Comparison of ENCODE assay signal across 8 cellular contexts in genomic region chr20:35700625-35701148, GRCh38. TPM values are rescaled to one million over a fixed set of nuclear protein-coding genes. Genes with fewer than 3 reads are reported as not detected.
DNase-seq lines count a peak whose midpoint lies in the region; ATAC-seq and TF ChIP-seq lines count a peak whose summit lies in the region.

No MANE protein-coding gene starts in this region.

- intact Hi-C loops in esophagus squamous epithelium (cut with DNase I) (no loop called here), stomach (cut with DNase I; ENCODE audit: low total_unique reads) (no loop called here), colonic mucosa (cut with DNase I) (loop anchor here (10.0 kb wide), 1 partner anchor 236 kb away; no protein-coding TSS in a partner anchor)

- ATAC-seq in T-cell (replicated peaks in 1 of 4) (no peak), HG03439 (IDR thresholded peaks at IDR 0.05; ENCODE audit: unreplicated experiment) (no peak)

- H3K4me1 ChIP-seq in esophagus squamous epithelium (peaks cover 14 to 42% (median 21%) of the 10 kb centered on the region in 3 donors), stomach (peaks cover 22 to 65% (median 44%) of the 10 kb centered on the region in 4 donors), colonic mucosa (no peaks in the 10 kb centered on the region)

- no peak for TF ChIP-seq CTCF in esophagus squamous epithelium (IDR thresholded peaks at IDR 0.05)
- TF ChIP-seq CTCF in stomach (IDR thresholded peaks at IDR 0.05) = no peak
- no peak for TF ChIP-seq CTCF in colonic mucosa (IDR thresholded peaks at IDR 0.05)

- H3K27me3 ChIP-seq in esophagus squamous epithelium (no peaks in the 10 kb centered on the region), stomach (no peaks in the 10 kb centered on the region), colonic mucosa (no peaks in the 10 kb centered on the region)

- CTCF ChIA-PET in T-cell (lab: Charles Lee) = interaction anchor here in 1 of 2 donors (0.5 to 2.4 kb wide), 3 partner anchors 11 to 96 kb away, joined by 3 to 13 read pairs (median 3); partner anchors contain the start of gene RBM39

- peak overlapping the region; percentile 98 for H3K4me3 Mint-ChIP-seq in activated T-cell treated with anti-CD3 and anti-CD28 coated beads, Interleukin-2, amount 50 U/mL, for 24 hours
- H3K4me3 Mint-ChIP-seq in T-cell = peak overlapping the region; percentile 87 to 100 (median 89)

- peaks cover 89% of the 10 kb centered on the region for H3K36me3 Mint-ChIP-seq in activated T-cell treated with anti-CD3 and anti-CD28 coated beads, Interleukin-2, amount 50 U/mL, for 24 hours (ENCODE audit: low read depth)
- peaks cover 41% of the 10 kb centered on the region for H3K36me3 Mint-ChIP-seq in T-cell

- no peaks in the 10 kb centered on the region for H3K9me3 ChIP-seq in esophagus squamous epithelium
- no peaks in the 10 kb centered on the region for H3K9me3 ChIP-seq in stomach
- H3K9me3 ChIP-seq in colonic mucosa = no peaks in the 10 kb centered on the region

- H3K27ac ChIP-seq in esophagus squamous epithelium (peak overlapping the region in 3 of 4 donors; percentile 96 to 98 (median 96)), stomach (peak overlapping the region in 3 of 5 donors; percentile 91 to 94 (median 92)), colonic mucosa (no peak overlapping the region)

- no peaks in the 10 kb centered on the region for H3K9me3 Mint-ChIP-seq in activated T-cell treated with anti-CD3 and anti-CD28 coated beads, Interleukin-2, amount 50 U/mL, for 24 hours
- H3K9me3 Mint-ChIP-seq in T-cell = no peaks in the 10 kb centered on the region

- POLR2A ChIA-PET in T-cell (lab: Charles Lee) = interaction anchor here (0.5 to 2.0 kb wide), 7 partner anchors 9 to 168 kb away, joined by 3 to 10 read pairs (median 4); no protein-coding TSS in a partner anchor

- no peaks in the 10 kb centered on the region for H3K27me3 Mint-ChIP-seq in activated T-cell treated with anti-CD3 and anti-CD28 coated beads, Interleukin-2, amount 50 U/mL, for 24 hours
- no peaks in the 10 kb centered on the region for H3K27me3 Mint-ChIP-seq in T-cell

- H3K36me3 ChIP-seq in esophagus squamous epithelium (peaks cover 19 to 64% (median 28%) of the 10 kb centered on the region in 3 donors), stomach (peaks cover 31 to 59% (median 55%) of the 10 kb centered on the region in 4 donors), colonic mucosa (peaks cover 17% of the 10 kb centered on the region)

- H3K9ac ChIP-seq in colonic mucosa (ENCODE audit: low read depth in 2 of 2, low read length in 2 of 2) = peak overlapping the region in 1 of 2 donors; percentile 96

- H3K4me3 ChIP-seq in esophagus squamous epithelium (peak overlapping the region in 1 of 4 donors; percentile 85), stomach (peak overlapping the region in 1 of 4 donors; percentile 85), colonic mucosa (no peak overlapping the region)

- H3K27ac Mint-ChIP-seq in activated T-cell treated with anti-CD3 and anti-CD28 coated beads, Interleukin-2, amount 50 U/mL, for 24 hours = peak overlapping the region; percentile 99
- H3K27ac Mint-ChIP-seq in T-cell = peak overlapping the region; percentile 89 to 93

- TF ChIP-seq POLR2A in esophagus squamous epithelium (IDR thresholded peaks at IDR 0.05) (no peak), stomach (IDR thresholded peaks at IDR 0.05) (no peak)

- peak; percentile 22 for DNase-seq in activated T-cell treated with anti-CD3 and anti-CD28 coated beads, Interleukin-2, amount 50 U/mL, for 24 hours
- DNase-seq in activated T-cell treated with anti-CD3 and anti-CD28 coated beads, Interleukin-2, amount 50 U/mL, for 1 hour = no peak
- DNase-seq in T-cell (no peak), esophagus squamous epithelium (lab: John Stamatoyannopoulos, UW) (no peak), stomach (peak; percentile 18), colonic mucosa (no peak), NCI-H446 treated with DMSO at 0.1 percent for 48 hours (lab: John Stamatoyannopoulos, UW) (no peak)

- no peak for TF ChIP-seq EP300 in stomach (IDR thresholded peaks at IDR 0.05)

- 83 to 90% methylated on average over 7 of the region's 7 CpGs for WGBS in esophagus squamous epithelium, 2 donors
- WGBS in stomach, 5 donors = 91 to 95% (median 93%) methylated on average over 7 of the region's 7 CpGs

- peaks cover 59% of the 10 kb centered on the region for H3K4me1 Mint-ChIP-seq in activated T-cell treated with anti-CD3 and anti-CD28 coated beads, Interleukin-2, amount 50 U/mL, for 24 hours (ENCODE audit: low read depth)
- peaks cover 48 to 59% (median 59%) of the 10 kb centered on the region in 3 donors for H3K4me1 Mint-ChIP-seq in T-cell

RNA-seq across cellular contexts. Expression of gene ROMO1, which starts 1.5 kb away (rescaled TPM):
- total RNA-seq in T-cell (10 to 100 TPM; 38.4 to 79.7 (median 62.5) TPM), esophagus squamous epithelium (100 to 1,000 TPM; 178 to 290 (median 228) TPM), stomach (100 to 1,000 TPM; 101 to 629 (median 179) TPM), colonic mucosa (100 to 1,000 TPM; 189 to 268 TPM)
- 100 to 1,000 TPM; 462 to 651 (median 513) TPM for polyA plus RNA-seq in stomach

RNA-seq across cellular contexts. Expression of gene NFS1, which starts 1.5 kb away (rescaled TPM):
- total RNA-seq in T-cell (10 to 100 TPM; 17.7 to 33.5 (median 31.2) TPM), esophagus squamous epithelium (10 to 100 TPM; 16.4 to 39.9 (median 24.2) TPM), stomach (10 to 100 TPM in 4 of 5 donors, under 1 TPM in 1; 0.58 to 54.2 (median 25.4) TPM), colonic mucosa (10 to 100 TPM; 42.0 to 45.1 TPM)
- 10 to 100 TPM; 22.0 to 27.6 (median 22.8) TPM for polyA plus RNA-seq in stomach

RNA-seq across cellular contexts. Expression of gene CPNE1, which starts 36.0 kb away (rescaled TPM):
- total RNA-seq in T-cell (100 to 1,000 TPM; 284 to 408 (median 324) TPM), esophagus squamous epithelium (10 to 100 TPM; 47.3 to 98.2 (median 75.9) TPM), stomach (100 to 1,000 TPM in 2 of 5 donors, 10 to 100 TPM in 3; 67.9 to 172 (median 98.0) TPM), colonic mucosa (100 to 1,000 TPM; 137 to 152 TPM)
- polyA plus RNA-seq in stomach = 100 to 1,000 TPM in 2 of 3 donors, 10 to 100 TPM in 1; 83.6 to 137 (median 117) TPM

RNA-seq across cellular contexts. Expression of gene RBM12, which starts 36.0 kb away (rescaled TPM):
- total RNA-seq in T-cell = 100 to 1,000 TPM in 3 of 5 donors, 10 to 100 TPM in 2; 89.5 to 113 (median 109) TPM
- 10 to 100 TPM; 14.2 to 35.5 (median 30.0) TPM for total RNA-seq in esophagus squamous epithelium
- 100 to 1,000 TPM in 1 of 5 donors, 10 to 100 TPM in 4; 16.2 to 147 (median 47.7) TPM for total RNA-seq in stomach
- 10 to 100 TPM in 1 of 3 donors, 1 to 10 TPM in 2; 7.9 to 13.3 (median 9.6) TPM for polyA plus RNA-seq in stomach
- 10 to 100 TPM; 63.8 to 74.5 TPM for total RNA-seq in colonic mucosa

RNA-seq across cellular contexts. Expression of gene RBM39, which starts 41.4 kb away (rescaled TPM):
- total RNA-seq in T-cell = 100 to 1,000 TPM; 482 to 966 (median 536) TPM
- 100 to 1,000 TPM; 149 to 326 (median 182) TPM for total RNA-seq in esophagus squamous epithelium
- total RNA-seq in stomach = 100 to 1,000 TPM; 358 to 770 (median 579) TPM
- polyA plus RNA-seq in stomach = 100 to 1,000 TPM in 2 of 3 donors, 10 to 100 TPM in 1; 93.3 to 273 (median 119) TPM
- 100 to 1,000 TPM; 228 to 248 TPM for total RNA-seq in colonic mucosa

Comparison
In these comparisons a context has a peak if more than half of its experiments do, and no peak if none do; other contexts are left out.
1. DNase-seq: peak in activated T-cell treated with anti-CD3 and anti-CD28 coated beads, Interleukin-2, amount 50 U/mL, for 24 hours (single experiment) and stomach (single experiment); none in activated T-cell treated with anti-CD3 and anti-CD28 coated beads, Interleukin-2, amount 50 U/mL, for 1 hour (single experiment), T-cell (0 of 34), esophagus squamous epithelium (single experiment), colonic mucosa (single experiment) and NCI-H446 treated with DMSO at 0.1 percent for 48 hours (single experiment).